15 cellular contexts compared by ENCODE assay signal in genomic region chr18:51739044-51739666, GRCh38.
DNase-seq lines count a peak whose midpoint lies in the region; ATAC-seq and TF ChIP-seq lines count a peak whose summit lies in the region.
"Had no signal": no experiment of that assay in that cellular context is flagged by ENCODE, and none has a peak within 500 bp of the region (broad histone marks: within the 10 kb centered on the region; RNA-seq: fewer than 3 reads in every experiment).

No MANE protein-coding gene starts in this region.

- H3K36me3 Mint-ChIP-seq in activated B cell treated with CpG ODN at 0.5 μM for 24 hours (ENCODE audit: low read depth): no peaks in the 10 kb centered on the region
- H3K36me3 Mint-ChIP-seq: activated naive CD4-positive, alpha-beta T cell treated with anti-CD3 and anti-CD28 coated beads, Interleukin-2, amount 50 U/mL, for 24 hours; CD4-positive, alpha-beta memory T cell had no signal

- no peak for TF ChIP-seq CTCF in activated B cell treated with CpG ODN at 0.5 μM for 24 hours (IDR thresholded peaks at IDR 0.05)

- POLR2A ChIA-PET in activated B cell treated with CpG ODN at 0.5 μM for 24 hours (lab: Charles Lee): no interaction called here

- CTCF ChIA-PET in activated B cell treated with CpG ODN at 0.5 μM for 24 hours (lab: Charles Lee): no interaction called here

- no peaks in the 10 kb centered on the region for H3K27me3 Mint-ChIP-seq in activated B cell treated with CpG ODN at 0.5 μM for 24 hours
- H3K27me3 Mint-ChIP-seq: activated CD4-positive, alpha-beta memory T cell treated with anti-CD3 and anti-CD28 coated beads, Interleukin-2, amount 10 ng/mL, durations not matched to agents 7 days and 5 days; CD4-positive, alpha-beta memory T cell had no signal

- H3K9me3 Mint-ChIP-seq in activated B cell treated with CpG ODN at 0.5 μM for 24 hours: no peaks in the 10 kb centered on the region

- no peak for DNase-seq in activated B cell treated with CpG ODN at 0.5 μM for 24 hours
- DNase-seq in NCI-H774 (lab: John Stamatoyannopoulos, UW): no peak
- no peak for DNase-seq in NCI-H345 (lab: John Stamatoyannopoulos, UW)
- no peak for DNase-seq in NCI-H1105 (lab: John Stamatoyannopoulos, UW)
- DNase-seq in GM03348 (ENCODE audit: low spot score): no peak
- DNase-seq: activated CD4-positive, alpha-beta memory T cell treated with anti-CD3 and anti-CD28 coated beads, Interleukin-2, amount 10 ng/mL, durations not matched to agents 7 days and 5 days; CD4-positive, alpha-beta memory T cell; Kasumi-1; NCI-H2081; stimulated activated CD4-positive, alpha-beta T cell treated with anti-CD3 and anti-CD28 coated beads, Interleukin-4, amount 100 ng/mL, for 1 hour had no signal

- ATAC-seq in GM18870 (IDR thresholded peaks at IDR 0.05; ENCODE audit: unreplicated experiment): peak; percentile 94
- peak; percentile 92 for ATAC-seq in GM21529 (IDR thresholded peaks at IDR 0.05; ENCODE audit: unreplicated experiment)
- ATAC-seq in HG03064 (IDR thresholded peaks at IDR 0.05; ENCODE audit: low read depth, unreplicated experiment): peak; percentile 91
- peak; percentile 47 for ATAC-seq in activated B cell treated with CpG ODN at 0.5 μM for 24 hours (ENCODE audit: low read depth)

- peak overlapping the region; percentile 11 for H3K27ac Mint-ChIP-seq in activated B cell treated with CpG ODN at 0.5 μM for 24 hours
- H3K27ac Mint-ChIP-seq: activated CD4-positive, alpha-beta memory T cell treated with anti-CD3 and anti-CD28 coated beads, Interleukin-2, amount 10 ng/mL, durations not matched to agents 7 days and 5 days; activated naive CD4-positive, alpha-beta T cell treated with anti-CD3 and anti-CD28 coated beads, Interleukin-2, amount 50 U/mL, for 24 hours; CD4-positive, alpha-beta memory T cell; T-helper 1 cell treated with Interleukin-12 subunit alpha and Interleukin-12 subunit beta and Interleukin-4 antibody, amounts not matched to agents 30 μg/mL and 1 μg/mL, for 36 hours had no signal

- intact Hi-C loops in activated B cell treated with CpG ODN at 0.5 μM for 24 hours (cut with micrococcal nuclease): no loop called here

- H3K4me1 Mint-ChIP-seq in activated B cell treated with CpG ODN at 0.5 μM for 24 hours: peaks cover 2% of the 10 kb centered on the region
- H3K4me1 Mint-ChIP-seq: activated CD4-positive, alpha-beta memory T cell treated with anti-CD3 and anti-CD28 coated beads, Interleukin-2, amount 10 ng/mL, durations not matched to agents 7 days and 5 days; activated naive CD4-positive, alpha-beta T cell treated with anti-CD3 and anti-CD28 coated beads, Interleukin-2, amount 50 U/mL, for 24 hours; CD4-positive, alpha-beta memory T cell had no signal

- no peak overlapping the region for H3K4me3 Mint-ChIP-seq in activated B cell treated with CpG ODN at 0.5 μM for 24 hours
- H3K4me3 Mint-ChIP-seq: activated CD4-positive, alpha-beta memory T cell treated with anti-CD3 and anti-CD28 coated beads, Interleukin-2, amount 10 ng/mL, durations not matched to agents 7 days and 5 days; activated naive CD4-positive, alpha-beta T cell treated with anti-CD3 and anti-CD28 coated beads, Interleukin-2, amount 50 U/mL, for 24 hours; CD4-positive, alpha-beta memory T cell; T-helper 1 cell treated with Interleukin-12 subunit alpha and Interleukin-12 subunit beta and Interleukin-4 antibody, amounts not matched to agents 30 μg/mL and 1 μg/mL, for 36 hours had no signal
